17 cellular contexts compared by ENCODE assay signal in the genomic region with DNA sequence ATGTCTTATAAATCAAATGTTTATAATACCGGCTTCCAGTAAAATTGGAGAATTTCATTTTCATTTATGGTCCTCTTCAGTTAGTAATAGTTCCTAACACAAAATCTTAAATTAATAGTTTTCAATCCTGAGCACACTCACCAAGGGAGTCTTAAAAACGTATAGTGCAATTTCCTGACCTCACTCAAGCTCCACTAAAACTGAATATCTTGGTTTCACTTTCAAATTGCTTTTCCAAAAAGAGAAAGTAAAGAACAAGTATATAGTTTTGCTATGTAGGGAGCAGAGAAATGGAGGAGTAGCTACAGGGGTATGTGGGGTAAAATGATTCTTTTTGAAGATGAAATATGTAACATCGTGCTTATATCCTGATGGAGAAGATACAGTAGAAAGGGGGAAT.
A peak's percentile ranks its signal among the peaks of the same experiment; 100 is the strongest.
DNase-seq lines count a peak whose midpoint lies in the region; TF ChIP-seq lines count a peak whose summit lies in the region.
"Had no signal": no experiment of that assay in that cellular context is flagged by ENCODE, and none has a peak within 500 bp of the region (broad histone marks: within the 10 kb centered on the region; RNA-seq: fewer than 3 reads in every experiment).

No MANE protein-coding gene starts in this region.

- H3K36me3 ChIP-seq in MM.1S (replicated peaks; ENCODE audit: insufficient read depth, low read length) (no peaks in the 10 kb centered on the region), parathyroid adenoma (ENCODE audit: control insufficient read depth, insufficient read depth, low read length) (no peaks in the 10 kb centered on the region)
- H3K36me3 ChIP-seq: neutrophil had no signal

- TF ChIP-seq CTCF in AG10803 (conservative IDR thresholded peaks at IDR 0.05; ENCODE audit: low read length) = no peak
- no peak for TF ChIP-seq CTCF in MM.1S (IDR thresholded peaks at IDR 0.05; ENCODE audit: low read length)
- TF ChIP-seq CTCF in fibroblast of the aortic adventitia (IDR thresholded peaks at IDR 0.05; ENCODE audit: insufficient read depth, low read length) = no peak
- TF ChIP-seq CTCF in parathyroid adenoma (IDR thresholded peaks at IDR 0.05) = no peak

- H3K27ac ChIP-seq in MM.1S (ENCODE audit: low read length) (no peak overlapping the region), parathyroid adenoma (no peak overlapping the region), substantia nigra (ENCODE audit: low read depth, low read length, poor library complexity, severe bottlenecking) (no peak overlapping the region)
- H3K27ac ChIP-seq: neutrophil had no signal

- no peaks in the 10 kb centered on the region for H3K27me3 ChIP-seq in MM.1S (replicated peaks; ENCODE audit: insufficient read depth, low read length)
- H3K27me3 ChIP-seq in parathyroid adenoma (ENCODE audit: control insufficient read depth, insufficient read depth, low read length) = no peaks in the 10 kb centered on the region
- H3K27me3 ChIP-seq: neutrophil had no signal

- H3K9me2 ChIP-seq in MM.1S (replicated peaks; ENCODE audit: insufficient read depth, low read length) = no peaks in the 10 kb centered on the region

- H3K4me3 ChIP-seq in AG10803 (ENCODE audit: low read length) (peak overlapping the region; percentile 16), MM.1S (ENCODE audit: low read length) (no peak overlapping the region), fibroblast of the aortic adventitia (ENCODE audit: low read depth, low read length) (peak overlapping the region; percentile 6), parathyroid adenoma (ENCODE audit: low read depth, low read length) (no peak overlapping the region)
- H3K4me3 ChIP-seq: K562 had no signal

- H3K9me3 ChIP-seq in MM.1S (replicated peaks; ENCODE audit: insufficient read depth, low read length) (no peaks in the 10 kb centered on the region), parathyroid adenoma (ENCODE audit: control insufficient read depth, low read length) (no peaks in the 10 kb centered on the region)
- H3K9me3 ChIP-seq: neutrophil had no signal

- no peaks in the 10 kb centered on the region for H3K4me1 ChIP-seq in MM.1S (ENCODE audit: low read length)
- H3K4me1 ChIP-seq in parathyroid adenoma = no peaks in the 10 kb centered on the region

- H4K20me1 ChIP-seq in MM.1S (ENCODE audit: insufficient read depth, low read length) = no peaks in the 10 kb centered on the region

- no peak overlapping the region for H2AFZ ChIP-seq in MM.1S (ENCODE audit: low read length)
- H2AFZ ChIP-seq in parathyroid adenoma = peak overlapping the region; percentile 38

- H3K79me2 ChIP-seq in MM.1S (ENCODE audit: low read length) (no peaks in the 10 kb centered on the region), parathyroid adenoma (no peaks in the 10 kb centered on the region)

- no peak overlapping the region for H3K4me2 ChIP-seq in MM.1S (ENCODE audit: low read depth, low read length)
- no peak overlapping the region for H3K4me2 ChIP-seq in parathyroid adenoma (ENCODE audit: low read length)

- no peaks in the 10 kb centered on the region for H3F3A ChIP-seq in MM.1S (ENCODE audit: insufficient read depth, low read length)

- peak; percentile 26 for DNase-seq in AG10803 (ENCODE audit: low read depth)
- DNase-seq in MM.1S = peak; percentile 36
- peak; percentile 52 for DNase-seq in fibroblast of the aortic adventitia (ENCODE audit: low read depth)
- DNase-seq in retina = no peak
- no peak for DNase-seq in T1000 (lab: John Stamatoyannopoulos, UW)
- DNase-seq in AG08396 (ENCODE audit: low spot score) = no peak
- DNase-seq in substantia nigra (lab: John Stamatoyannopoulos, UW) = no peak
- DNase-seq: activated CD4-positive, alpha-beta T cell treated with anti-CD3 and anti-CD28 coated beads, Interleukin-2, amount 50 U/mL, for 4 hours; DMS153; effector memory CD4-positive, alpha-beta T cell; hypothalamus; NCI-H187; NCI-H524 treated with DMSO at 0.1 percent for 48 hours; stimulated activated CD8-positive, alpha-beta memory T cell treated with anti-CD3 and anti-CD28 coated beads, Interleukin-4, amount 100 ng/mL, for 48 hours had no signal

- no peak overlapping the region for H3K9ac ChIP-seq in MM.1S (ENCODE audit: low read length)
- no peak overlapping the region for H3K9ac ChIP-seq in parathyroid adenoma

Comparison
In these comparisons a context has a peak if more than half of its experiments do, and no peak if none do; other contexts are left out.
1. DNase-seq: peak in AG10803 (single experiment), MM.1S (single experiment) and fibroblast of the aortic adventitia (single experiment); none in retina (single experiment), T1000 (single experiment), AG08396 (single experiment) and substantia nigra (0 of 49).
2. H3K4me3 ChIP-seq: peak in AG10803 (single experiment) and fibroblast of the aortic adventitia (single experiment); none in MM.1S (single experiment) and parathyroid adenoma (single experiment).